16 cellular contexts compared by ENCODE assay signal in genomic region chr6:111746983-111747773, GRCh38.
DNase-seq lines count a peak whose midpoint lies in the region; ATAC-seq and TF ChIP-seq lines count a peak whose summit lies in the region.
"Had no signal": no experiment of that assay in that cellular context is flagged by ENCODE, and none has a peak within 500 bp of the region (broad histone marks: within the 10 kb centered on the region; RNA-seq: fewer than 3 reads in every experiment).

No MANE protein-coding gene starts in this region.

- ATAC-seq in right cardiac atrium = peak; percentile 40 to 79
- no peak for ATAC-seq in left ventricle myocardium superior
- ATAC-seq in activated naive CD4-positive, alpha-beta T cell treated with anti-CD3 and anti-CD28 coated beads, Interleukin-2, amount 50 U/mL, for 72 hours = no peak
- no peak for ATAC-seq in naive B cell (ENCODE audit: low read depth in 2 of 2)
- ATAC-seq in HG03469 (IDR thresholded peaks at IDR 0.05; ENCODE audit: unreplicated experiment) = no peak

- peaks cover 19% of the 10 kb centered on the region for H3K4me1 ChIP-seq in right cardiac atrium (ENCODE audit: control insufficient read depth, insufficient read depth, low read length)
- H3K4me1 ChIP-seq in uterus = no peaks in the 10 kb centered on the region

- peaks cover 0 to under 1% of the 10 kb centered on the region in 2 donors for H3K9me3 Mint-ChIP-seq in activated naive CD4-positive, alpha-beta T cell treated with anti-CD3 and anti-CD28 coated beads, Interleukin-2, amount 50 U/mL, for 72 hours
- H3K9me3 Mint-ChIP-seq in naive B cell = peaks cover 0 to under 1% (median 0%) of the 10 kb centered on the region in 7 donors
- H3K9me3 Mint-ChIP-seq: activated T-helper 1 cell treated with anti-CD3 and anti-CD28 coated beads, Interleukin-12 subunit alpha, Interleukin-12 subunit beta, Interleukin-2, Interleukin-4 antibody, amounts not matched to agents 30 ng/mL and 10 ng/mL and 1 ng/mL, durations not matched to agents 14 hours and 24 hours and 36 hours had no signal

- H3K36me3 Mint-ChIP-seq in activated naive CD4-positive, alpha-beta T cell treated with anti-CD3 and anti-CD28 coated beads, Interleukin-2, amount 50 U/mL, for 72 hours = peaks cover 32 to 57% of the 10 kb centered on the region in 2 donors
- H3K36me3 Mint-ChIP-seq in naive B cell = peaks cover 0 to 2% of the 10 kb centered on the region in 2 donors

- H3K4me3 ChIP-seq in right cardiac atrium (ENCODE audit: low read length) (no peak overlapping the region), uterus (no peak overlapping the region)
- H3K4me3 ChIP-seq: coronary artery had no signal

- WGBS in right cardiac atrium = 35% methylated on average over 5 of the region's 5 CpGs

- H3K27me3 Mint-ChIP-seq in naive B cell = no peaks in the 10 kb centered on the region

- TF ChIP-seq POLR2A in uterus (IDR thresholded peaks at IDR 0.05) = no peak

- peak overlapping the region; percentile 36 to 45 for H3K27ac Mint-ChIP-seq in activated naive CD4-positive, alpha-beta T cell treated with anti-CD3 and anti-CD28 coated beads, Interleukin-2, amount 50 U/mL, for 72 hours
- H3K27ac Mint-ChIP-seq in naive B cell = peak overlapping the region in 1 of 6 donors; percentile 47

- H3K9me3 ChIP-seq in right cardiac atrium (ENCODE audit: control insufficient read depth, low read length) (no peaks in the 10 kb centered on the region), uterus (no peaks in the 10 kb centered on the region)

- DNase-seq in right cardiac atrium = no peak
- no peak for DNase-seq in left ventricle myocardium superior
- DNase-seq in activated naive CD4-positive, alpha-beta T cell treated with anti-CD3 and anti-CD28 coated beads, Interleukin-2, amount 50 U/mL, for 72 hours (ENCODE audit: low spot score in 2 of 2) = no peak
- no peak for DNase-seq in naive B cell
- DNase-seq in uterus = no peak
- DNase-seq in T-helper 9 cell = no peak
- no peak for DNase-seq in ureter (ENCODE audit: low spot score)
- DNase-seq: activated CD4-positive, CD25-positive, alpha-beta regulatory T cell; KBM-7; NCI-H1105; posterior cingulate gyrus; T-helper 1 cell had no signal

- H3K27me3 ChIP-seq in right cardiac atrium (ENCODE audit: control insufficient read depth, insufficient read depth) = no peaks in the 10 kb centered on the region
- no peaks in the 10 kb centered on the region for H3K27me3 ChIP-seq in uterus

- H3K4me3 Mint-ChIP-seq in naive B cell = peak overlapping the region in 5 of 8 donors; percentile 10 to 73 (median 50)
- H3K4me3 Mint-ChIP-seq: activated T-helper 1 cell treated with anti-CD3 and anti-CD28 coated beads, Interleukin-12 subunit alpha, Interleukin-12 subunit beta, Interleukin-2, Interleukin-4 antibody, amounts not matched to agents 30 ng/mL and 10 ng/mL and 1 ng/mL, durations not matched to agents 14 hours and 24 hours and 36 hours had no signal

- intact Hi-C loops in right cardiac atrium (cut with DNase I) = no loop called here
- intact Hi-C loops in left ventricle myocardium superior (cut with micrococcal nuclease) = no loop called here
- intact Hi-C loops in uterus (cut with DNase I; ENCODE audit: low total_unique reads) = no loop called here

- no peak for TF ChIP-seq CTCF in uterus (IDR thresholded peaks at IDR 0.05)

- peaks cover 62 to 67% (median 62%) of the 10 kb centered on the region in 3 donors for H3K4me1 Mint-ChIP-seq in naive B cell

- H3K36me3 ChIP-seq in uterus = no peaks in the 10 kb centered on the region

- H3K27ac ChIP-seq in right cardiac atrium (ENCODE audit: low read length) (peak overlapping the region; percentile 55), uterus (peak overlapping the region; percentile 9 to 53)
- H3K27ac ChIP-seq: coronary artery, HL-60 had no signal

Comparison
In these comparisons a context has a peak if more than half of its experiments do, and no peak if none do; other contexts are left out.
1. ATAC-seq: peak in right cardiac atrium (2 of 2); none in left ventricle myocardium superior (single experiment), activated naive CD4-positive, alpha-beta T cell treated with anti-CD3 and anti-CD28 coated beads, Interleukin-2, amount 50 U/mL, for 72 hours (0 of 2), naive B cell (0 of 2) and HG03469 (single experiment).